Comparison of ENCODE assay signal across 37 cellular contexts in genomic region chr20:23063573-23063972, GRCh38. TPM values are rescaled to one million over a fixed set of nuclear protein-coding genes. Genes with fewer than 3 reads are reported as not detected.
"Had no signal": no experiment of that assay in that cellular context is flagged by ENCODE, and none has a peak within 500 bp of the region (broad histone marks: within the 10 kb centered on the region; RNA-seq: fewer than 3 reads in every experiment).

No MANE protein-coding gene starts in this region.

- DNase-seq: activated CD4-positive, alpha-beta memory T cell treated with anti-CD3 and anti-CD28 coated beads, Interleukin-2, amount 10 ng/mL, durations not matched to agents 7 days and 5 days; activated CD4-positive, alpha-beta T cell treated with anti-CD3 and anti-CD28 coated beads for 1 hour; activated CD4-positive, alpha-beta T cell treated with anti-CD3 and anti-CD28 coated beads, Interleukin-2, amount 10 ng/mL, durations not matched to agents 7 days and 5 days; activated CD8-positive, alpha-beta memory T cell treated with anti-CD3 and anti-CD28 coated beads, Interleukin-2, amount 50 U/mL, for 48 hours; activated gamma-delta T cell; activated naive CD4-positive, alpha-beta T cell treated with anti-CD3 and anti-CD28 coated beads, Interleukin-2, amount 10 ng/mL, durations not matched to agents 7 days and 5 days; activated naive CD8-positive, alpha-beta T cell treated with anti-CD3 and anti-CD28 coated beads, Interleukin-2, amount 10 ng/mL, durations not matched to agents 7 days and 5 days; activated T-cell treated with anti-CD3 and anti-CD28 coated beads, Interleukin-2, amount 50 U/mL, for 24 hours; brain microvascular endothelial cell; foreskin melanocyte; heart right ventricle; kidney glomerular epithelial cell; lower lobe of right lung; mesenchymal stem cell; right lobe of liver; stimulated activated CD4-positive, alpha-beta T cell treated with anti-CD3 and anti-CD28 coated beads, Interleukin-12 subunit alpha, Interleukin-12 subunit beta, amount 100 ng/mL, for 4 hours; stimulated activated CD4-positive, alpha-beta T cell treated with anti-CD3 and anti-CD28 coated beads, Interleukin-4, amount 100 ng/mL, for 4 hours; stimulated activated CD8-positive, alpha-beta memory T cell treated with anti-CD3 and anti-CD28 coated beads, Interleukin-4, amount 100 ng/mL, for 48 hours; stimulated activated naive CD8-positive, alpha-beta T cell treated with anti-CD3 and anti-CD28 coated beads, Interleukin-15, amount 100 ng/mL, for 72 hours; substantia nigra; T-helper 17 cell; T1000; thyroid gland; upper lobe of left lung had no signal

- H3K27ac ChIP-seq: brain microvascular endothelial cell, esophagus muscularis mucosa, lower lobe of right lung, right lobe of liver, thyroid gland, upper lobe of left lung, vagina had no signal

- H3K4me3 ChIP-seq: ascending aorta, coronary artery, esophagus muscularis mucosa, heart right ventricle, lower lobe of right lung, right lobe of liver, thyroid gland, upper lobe of left lung, vagina had no signal

- ATAC-seq: heart right ventricle; left lobe of liver; lower lobe of right lung; natural killer cell treated with Interleukin-12 subunit alpha and Interleukin-12 subunit beta and Interleukin-15 and Interleukin-18, amount 100 ng/mL, for 72 hours; right lobe of liver; stimulated activated memory B cell treated with anti-CD40 and anti-IgM and Interleukin-4, amounts not matched to agents 10 μg/mL and 1 μg/mL and 100 μg/mL, for 72 hours; stimulated activated naive CD8-positive, alpha-beta T cell treated with anti-CD3 and anti-CD28 coated beads, Interleukin-15, amount 100 ng/mL, for 72 hours; T-helper 17 cell had no signal

- H3K27me3 ChIP-seq: ascending aorta, brain microvascular endothelial cell, heart right ventricle, right lobe of liver, thyroid gland, upper lobe of left lung, vagina had no signal

- H3K9me3 ChIP-seq: ascending aorta, esophagus muscularis mucosa, heart right ventricle, lower lobe of right lung, right lobe of liver, thyroid gland, upper lobe of left lung, vagina had no signal

- H3K36me3 ChIP-seq: ascending aorta, brain microvascular endothelial cell, esophagus muscularis mucosa, heart right ventricle, lower lobe of right lung, right lobe of liver, thyroid gland, upper lobe of left lung, vagina had no signal

RNA-seq across cellular contexts. Expression of gene THBD, which starts 14.1 kb away (rescaled TPM):
- total RNA-seq: activated CD4-positive, alpha-beta memory T cell treated with anti-CD3 and anti-CD28 coated beads, Interleukin-2, amount 10 ng/mL, durations not matched to agents 7 days and 5 days; activated CD4-positive, alpha-beta T cell treated with anti-CD3 and anti-CD28 coated beads, Interleukin-2, amount 10 ng/mL, durations not matched to agents 7 days and 5 days had no signal

RNA-seq across cellular contexts. Expression of gene SSTR4, which starts 28.5 kb away (rescaled TPM):
- total RNA-seq: activated CD4-positive, alpha-beta memory T cell treated with anti-CD3 and anti-CD28 coated beads, Interleukin-2, amount 10 ng/mL, durations not matched to agents 7 days and 5 days; activated CD4-positive, alpha-beta T cell treated with anti-CD3 and anti-CD28 coated beads, Interleukin-2, amount 10 ng/mL, durations not matched to agents 7 days and 5 days; activated naive CD8-positive, alpha-beta T cell treated with anti-CD3 and anti-CD28 coated beads, Interleukin-2, amount 10 ng/mL, durations not matched to agents 7 days and 5 days; ascending aorta; cardiac septum; esophagus muscularis mucosa; glomerular endothelial cell; heart right ventricle; left lobe of liver; mononuclear cell; natural killer cell treated with Interleukin-12 subunit alpha and Interleukin-12 subunit beta and Interleukin-15 and Interleukin-18, amount 100 ng/mL, for 72 hours; omental fat pad; posterior vena cava; right lobe of liver; skeletal muscle tissue; T-helper 17 cell; thyroid gland; vagina had no signal
- polyA plus RNA-seq: heart right ventricle had no signal
